Comparison of ENCODE assay signal across 25 cellular contexts in the genomic region with DNA sequence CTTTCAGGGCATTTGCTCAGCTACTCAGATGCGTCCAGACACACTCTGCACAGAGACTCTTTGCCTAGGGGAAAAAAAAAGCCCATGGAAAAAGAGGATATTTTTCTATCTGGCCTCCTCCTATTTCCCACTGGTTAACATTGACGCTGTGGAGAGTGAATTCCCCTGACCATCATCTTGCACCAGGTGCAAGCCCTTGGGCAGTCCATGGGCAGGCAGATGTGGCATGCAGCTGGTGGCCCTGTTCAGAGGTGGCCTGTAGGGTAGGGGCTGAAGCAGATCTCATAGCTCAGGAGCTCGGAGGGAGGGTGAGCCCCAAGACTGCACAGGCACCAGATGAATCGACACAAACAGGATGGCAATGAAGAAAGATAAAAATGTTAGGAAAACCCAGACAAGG.
"Had no signal": no experiment of that assay in that cellular context is flagged by ENCODE, and none has a peak within 500 bp of the region (broad histone marks: within the 10 kb centered on the region; RNA-seq: fewer than 3 reads in every experiment).

No MANE protein-coding gene starts in this region.

- H3K4me1 Mint-ChIP-seq: naive B cell; neural crest cell; stimulated activated effector memory CD8-positive, alpha-beta T cell treated with anti-CD3 and anti-CD28 coated beads, Interleukin-12 subunit alpha, Interleukin-12 subunit beta, amount 100 ng/mL, for 72 hours had no signal

- H3K27me3 Mint-ChIP-seq: progenitor cell of endocrine pancreas had no signal

- H3K4me3 ChIP-seq: heart left ventricle, hepatocyte, left lung, mucosa of descending colon, sigmoid colon, thoracic aorta, tibial nerve had no signal

- H3K36me3 ChIP-seq: heart left ventricle, left lung, neutrophil, sigmoid colon, thoracic aorta, tibial nerve had no signal

- FAIRE-seq: frontal cortex had no signal

- H3K27me3 ChIP-seq: heart left ventricle, hepatocyte, left lung, neutrophil, sigmoid colon, tibial nerve had no signal

- DNase-seq: cerebellar nuclear complex; cortex of kidney; effector memory CD8-positive, alpha-beta T cell; heart left ventricle; left cardiac atrium; left lung; mesenchymal stem cell; mucosa of descending colon; naive B cell; right cardiac atrium; sigmoid colon; stimulated activated CD4-positive, alpha-beta T cell treated with anti-CD3 and anti-CD28 coated beads, Interleukin-2, amount 100 ng/mL, for 24 hours; stimulated activated CD4-positive, alpha-beta T cell treated with anti-CD3 and anti-CD28 coated beads, Interleukin-4, amount 100 ng/mL, for 24 hours; stimulated activated naive CD8-positive, alpha-beta T cell treated with anti-CD3 and anti-CD28 coated beads, Interleukin-15, Interleukin-2, amounts not matched to agents 100 U/mL and 50 U/mL, for 24 hours had no signal

- H3K9me3 ChIP-seq: heart left ventricle, left lung, mucosa of descending colon, neutrophil, sigmoid colon, thoracic aorta, tibial nerve had no signal

- H3K4me1 ChIP-seq: heart left ventricle, left lung, parathyroid adenoma, sigmoid colon, tibial nerve had no signal

- ATAC-seq: effector memory CD8-positive, alpha-beta T cell; heart left ventricle; left cardiac atrium; left lung; mucosa of descending colon; natural killer cell treated with Interleukin-12 subunit alpha and Interleukin-12 subunit beta and Interleukin-15 and Interleukin-18, amount 100 ng/mL, for 72 hours; right cardiac atrium; stimulated activated effector memory CD8-positive, alpha-beta T cell treated with anti-CD3 and anti-CD28 coated beads, Interleukin-12 subunit alpha, Interleukin-12 subunit beta, amount 100 ng/mL, for 72 hours; stimulated activated naive CD8-positive, alpha-beta T cell treated with anti-CD3 and anti-CD28 coated beads, Interleukin-15, Interleukin-2, amounts not matched to agents 100 U/mL and 50 U/mL, for 24 hours had no signal

- H3K36me3 Mint-ChIP-seq: mesothelial cell of epicardium; naive B cell; natural killer cell treated with Interleukin-12 subunit alpha and Interleukin-12 subunit beta and Interleukin-15 and Interleukin-18, amount 100 ng/mL, for 72 hours; stimulated activated effector memory CD8-positive, alpha-beta T cell treated with anti-CD3 and anti-CD28 coated beads, Interleukin-12 subunit alpha, Interleukin-12 subunit beta, amount 100 ng/mL, for 72 hours had no signal

- H3K79me2 ChIP-seq: hepatocyte, parathyroid adenoma had no signal

- H3K9ac ChIP-seq: parathyroid adenoma had no signal

- H3K27ac ChIP-seq: heart left ventricle, hepatocyte, left lung, neutrophil, parathyroid adenoma, sigmoid colon, thoracic aorta, tibial nerve had no signal

- H3K9me3 Mint-ChIP-seq: effector memory CD8-positive, alpha-beta T cell; mesothelial cell of epicardium; naive B cell; stimulated activated effector memory CD8-positive, alpha-beta T cell treated with anti-CD3 and anti-CD28 coated beads, Interleukin-12 subunit alpha, Interleukin-12 subunit beta, amount 100 ng/mL, for 72 hours had no signal

- H2AFZ ChIP-seq: hepatocyte, parathyroid adenoma had no signal

- H3K4me3 Mint-ChIP-seq: effector memory CD8-positive, alpha-beta T cell; mesothelial cell of epicardium; naive B cell; natural killer cell treated with Interleukin-12 subunit alpha and Interleukin-12 subunit beta and Interleukin-15 and Interleukin-18, amount 100 ng/mL, for 72 hours; neural crest cell; stimulated activated effector memory CD8-positive, alpha-beta T cell treated with anti-CD3 and anti-CD28 coated beads, Interleukin-12 subunit alpha, Interleukin-12 subunit beta, amount 100 ng/mL, for 72 hours had no signal

- H3K27ac Mint-ChIP-seq: effector memory CD8-positive, alpha-beta T cell; mesothelial cell of epicardium; naive B cell; natural killer cell treated with Interleukin-12 subunit alpha and Interleukin-12 subunit beta and Interleukin-15 and Interleukin-18, amount 100 ng/mL, for 72 hours; progenitor cell of endocrine pancreas; stimulated activated effector memory CD8-positive, alpha-beta T cell treated with anti-CD3 and anti-CD28 coated beads, Interleukin-12 subunit alpha, Interleukin-12 subunit beta, amount 100 ng/mL, for 72 hours had no signal

- H3K4me2 ChIP-seq: hepatocyte had no signal
